Comparison of ENCODE assay signal across 2 cellular contexts in genomic region chr13:31719214-31719613, GRCh38.
TF ChIP-seq lines count a peak whose summit lies in the region.

No MANE protein-coding gene starts in this region.

TF ChIP-seq in liver, 16 proteins besides CTCF, POLR2A, EP300 and RAD21 (continued from another document):
- TF ChIP-seq, protein P1, sequence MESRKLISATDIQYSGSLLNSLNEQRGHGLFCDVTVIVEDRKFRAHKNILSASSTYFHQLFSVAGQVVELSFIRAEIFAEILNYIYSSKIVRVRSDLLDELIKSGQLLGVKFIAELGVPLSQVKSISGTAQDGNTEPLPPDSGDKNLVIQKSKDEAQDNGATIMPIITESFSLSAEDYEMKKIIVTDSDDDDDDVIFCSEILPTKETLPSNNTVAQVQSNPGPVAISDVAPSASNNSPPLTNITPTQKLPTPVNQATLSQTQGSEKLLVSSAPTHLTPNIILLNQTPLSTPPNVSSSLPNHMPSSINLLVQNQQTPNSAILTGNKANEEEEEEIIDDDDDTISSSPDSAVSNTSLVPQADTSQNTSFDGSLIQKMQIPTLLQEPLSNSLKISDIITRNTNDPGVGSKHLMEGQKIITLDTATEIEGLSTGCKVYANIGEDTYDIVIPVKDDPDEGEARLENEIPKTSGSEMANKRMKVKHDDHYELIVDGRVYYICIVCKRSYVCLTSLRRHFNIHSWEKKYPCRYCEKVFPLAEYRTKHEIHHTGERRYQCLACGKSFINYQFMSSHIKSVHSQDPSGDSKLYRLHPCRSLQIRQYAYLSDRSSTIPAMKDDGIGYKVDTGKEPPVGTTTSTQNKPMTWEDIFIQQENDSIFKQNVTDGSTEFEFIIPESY (IDR thresholded peaks at IDR 0.05): no peak
- peak; percentile 43 for TF ChIP-seq SP1 (IDR thresholded peaks at IDR 0.05)
- no peak for TF ChIP-seq FOXA1 (IDR thresholded peaks at IDR 0.05)
- no peak for TF ChIP-seq YY1 (IDR thresholded peaks at IDR 0.05)
- TF ChIP-seq GABPA (IDR thresholded peaks at IDR 0.05 in 1 of 2, conservative IDR thresholded peaks at IDR 0.05 in 1 of 2): no peak
- peak; percentile 88 to 94 for TF ChIP-seq HNF4A (conservative IDR thresholded peaks at IDR 0.05)
- peak; percentile 18 for TF ChIP-seq REST (IDR thresholded peaks at IDR 0.05)
- peak; percentile 31 for TF ChIP-seq NR2F2 (IDR thresholded peaks at IDR 0.05)
- TF ChIP-seq JUND (IDR thresholded peaks at IDR 0.05): peak in 1 of 2 donors; percentile 32
- TF ChIP-seq RXRA (IDR thresholded peaks at IDR 0.05): peak; percentile 88 to 90

TF ChIP-seq in HepG2, 621 proteins besides CTCF, POLR2A, EP300 and RAD21 (continued from another document):
- TF ChIP-seq NR3C1 (CRISPR knock-in tag; IDR thresholded peaks at IDR 0.05) (no peak), SSRP1 (CRISPR knock-in tag; IDR thresholded peaks at IDR 0.05) (no peak), PAX8 (CRISPR knock-in tag; IDR thresholded peaks at IDR 0.05; ENCODE audit: borderline replicate concordance) (no peak), ZNF337 (CRISPR knock-in tag; IDR thresholded peaks at IDR 0.05; ENCODE audit: borderline replicate concordance, low read depth) (no peak), CC2D1A (CRISPR knock-in tag; IDR thresholded peaks at IDR 0.05) (no peak)
